25 cellular contexts compared by ENCODE assay signal in genomic region chr14:102439556-102439955, GRCh38.
A peak's percentile ranks its signal among the peaks of the same experiment; 100 is the strongest.
DNase-seq lines count a peak whose midpoint lies in the region; ATAC-seq, FAIRE-seq and TF ChIP-seq lines count a peak whose summit lies in the region.
"Had no signal": no experiment of that assay in that cellular context is flagged by ENCODE, and none has a peak within 500 bp of the region (broad histone marks: within the 10 kb centered on the region; RNA-seq: fewer than 3 reads in every experiment).

No MANE protein-coding gene starts in this region.

- H2AFZ ChIP-seq in K562 (ENCODE audit: low read depth, low read length) = peak overlapping the region; percentile 39; the same call in 1 of the 2 replicates
- H2AFZ ChIP-seq: GM23248 had no signal

- POLR2A ChIA-PET in K562 (lab: Yijun Ruan, JAX) = interaction anchor here (0.6 kb wide), 1 partner anchor 57 kb away, joined by 4 read pairs; no protein-coding TSS in a partner anchor

- H3K4me3 ChIP-seq in SK-N-MC (no peak overlapping the region), K562 (no peak overlapping the region), gastrocnemius medialis (no peak overlapping the region), suprapubic skin (no peak overlapping the region)
- H3K4me3 ChIP-seq: A549; BLaER1 treated with 17β-estradiol and CSF1 and Interleukin-3, amounts not matched to agents 10 nM and 100 nM; GM23248 had no signal

- no peak for ATAC-seq in K562
- ATAC-seq in gastrocnemius medialis = no peak
- ATAC-seq in GM18907 (IDR thresholded peaks at IDR 0.05; ENCODE audit: unreplicated experiment) = no peak
- ATAC-seq: A549 had no signal

- H3K9me1 ChIP-seq in K562 (ENCODE audit: control insufficient read depth, insufficient read depth, low read length) = no peaks in the 10 kb centered on the region

- H3K27me3 ChIP-seq in K562 (ENCODE audit: control insufficient read depth in 2 of 2, insufficient read depth in 2 of 2, low read length in 2 of 2) (peaks cover 0 to 4% of the 10 kb centered on the region in 2 experiments; a peak in 1 of 5 replicates), gastrocnemius medialis (no peaks in the 10 kb centered on the region), suprapubic skin (no peaks in the 10 kb centered on the region)
- H3K27me3 ChIP-seq: BE2C; BLaER1 treated with 17β-estradiol and CSF1 and Interleukin-3, amounts not matched to agents 10 nM and 100 nM had no signal

- 60% methylated on average over 7 of the region's 8 CpGs for WGBS in K562 (ENCODE audit: insufficient coverage, low coverage, missing lambda C conversion rate)
- 93% methylated on average over 8 of the region's 8 CpGs for WGBS in suprapubic skin

- no peaks in the 10 kb centered on the region for H3K9me3 ChIP-seq in SK-N-MC (ENCODE audit: low read depth, low read length)
- H3K9me3 ChIP-seq in K562 (replicated peaks; ENCODE audit: control insufficient read depth, insufficient read depth, low read depth, low read length) = no peaks in the 10 kb centered on the region
- no peaks in the 10 kb centered on the region for H3K9me3 ChIP-seq in gastrocnemius medialis
- H3K9me3 ChIP-seq in suprapubic skin = no peaks in the 10 kb centered on the region
- H3K9me3 ChIP-seq: A549; BE2C; BLaER1 treated with 17β-estradiol and CSF1 and Interleukin-3, amounts not matched to agents 10 nM and 100 nM had no signal

- H3K79me2 ChIP-seq in K562 (ENCODE audit: control insufficient read depth, insufficient read depth, low read length) = no peaks in the 10 kb centered on the region

- no peak for TF ChIP-seq CTCF in K562 (IDR thresholded peaks at IDR 0.05 in 2 of 3, conservative IDR thresholded peaks at IDR 0.05 in 1 of 3; ENCODE audit: insufficient read depth in 2 of 3, low read depth in 1 of 3, low read length in 3 of 3)
- no peak for TF ChIP-seq CTCF in gastrocnemius medialis (IDR thresholded peaks at IDR 0.05 in 4 of 5, conservative IDR thresholded peaks at IDR 0.05 in 1 of 5)
- no peak for TF ChIP-seq CTCF in suprapubic skin (IDR thresholded peaks at IDR 0.05)

- TF ChIP-seq POLR2A in K562 (conservative IDR thresholded peaks at IDR 0.05) (no peak), gastrocnemius medialis (IDR thresholded peaks at IDR 0.05) (no peak), suprapubic skin (IDR thresholded peaks at IDR 0.05) (no peak)

- H3K9ac ChIP-seq in SK-N-MC (ENCODE audit: insufficient read length) = peak overlapping the region; percentile 2
- peak overlapping the region in 1 of 2 experiments; percentile 68; a peak in 1 of 4 replicates for H3K9ac ChIP-seq in K562 (ENCODE audit: insufficient read depth in 1 of 2, low read depth in 2 of 2, low read length in 2 of 2)
- H3K9ac ChIP-seq: GM23248 had no signal

- H3K27ac ChIP-seq in SK-N-MC = peak overlapping the region; percentile 27
- no peak overlapping the region for H3K27ac ChIP-seq in K562 (ENCODE audit: extremely low read depth, low read depth, low read length)
- H3K27ac ChIP-seq in gastrocnemius medialis = peak overlapping the region; percentile 88 to 91 (median 89)
- no peak overlapping the region for H3K27ac ChIP-seq in suprapubic skin
- H3K27ac ChIP-seq: A549; BLaER1 treated with 17β-estradiol and CSF1 and Interleukin-3, amounts not matched to agents 10 nM and 100 nM; GM23248 had no signal

- H4K20me1 ChIP-seq in K562 (replicated peaks; ENCODE audit: control insufficient read depth, insufficient read depth, low read length) = no peaks in the 10 kb centered on the region
- H4K20me1 ChIP-seq: BLaER1 treated with 17β-estradiol and CSF1 and Interleukin-3, amounts not matched to agents 10 nM and 100 nM had no signal

- no peak for TF ChIP-seq RAD21 in K562 (CRISPR knock-in tag; conservative IDR thresholded peaks at IDR 0.05 in 1 of 2, IDR thresholded peaks at IDR 0.05 in 1 of 2)

- in situ Hi-C loops in K562 (cut with MboI) = loop anchor here (10.0 kb wide), 1 partner anchor 475 kb away; no protein-coding TSS in a partner anchor
- in situ Hi-C loops in gastrocnemius medialis (cut with MboI; ENCODE audit: low sequenced_read_pairs in 4 of 4) = loop anchor here in 1 of 4 donors (5.0 kb wide), 1 partner anchor 78 kb away; no protein-coding TSS in a partner anchor

- intact Hi-C loops in K562 (cut with micrococcal nuclease) (loop anchor here (5.0 to 10.0 kb wide), 3 partner anchors 153 to 478 kb away; partner anchors contain the start of gene RCOR1), gastrocnemius medialis (cut with DNase I; ENCODE audit: low total_unique reads) (loop anchor here (5.0 kb wide), 1 partner anchor 153 kb away; the partner anchor contains the start of gene RCOR1)

- TF ChIP-seq EP300 in K562 (IDR thresholded peaks at IDR 0.05; ENCODE audit: low read length) (no peak), suprapubic skin (IDR thresholded peaks at IDR 0.05) (no peak)

- H3K36me3 ChIP-seq in SK-N-MC (ENCODE audit: insufficient read depth, low read length) = peaks cover 7% of the 10 kb centered on the region
- no peaks in the 10 kb centered on the region for H3K36me3 ChIP-seq in K562 (ENCODE audit: control insufficient read depth, insufficient read depth, low read length)
- H3K36me3 ChIP-seq in gastrocnemius medialis = peaks cover 0 to 43% of the 10 kb centered on the region in 2 donors
- peaks cover 63% of the 10 kb centered on the region for H3K36me3 ChIP-seq in suprapubic skin

- no peak for DNase-seq in SK-N-MC (ENCODE audit: low read depth, low spot score)
- DNase-seq in K562 (ENCODE audit: extremely low read depth in 1 of 4, low spot score in 3 of 4) = no peak
- no peak for DNase-seq in gastrocnemius medialis
- DNase-seq in GM03348 (ENCODE audit: low spot score) = no peak
- DNase-seq in RCC 7860 (ENCODE audit: low spot score) = no peak
- no peak for DNase-seq in suprapubic skin (ENCODE audit: low spot score in 2 of 2)
- DNase-seq: 8988T; ACHN; AML-193; BE2C; Calu3; CD4-positive, alpha-beta memory T cell; COR-L47; DMS53; DMS79 treated with DMSO at 0.1 percent for 48 hours; GF-D8; GM23248; H7; HCEC 1CT had no signal

- H3K4me1 ChIP-seq in K562 (replicated peaks in 1 of 2; ENCODE audit: control insufficient read depth in 2 of 2, insufficient read depth in 2 of 2, low read length in 2 of 2) = peaks cover 7 to 8% of the 10 kb centered on the region in 2 experiments; a peak in 4 of 5 replicates
- peaks cover 23 to 25% of the 10 kb centered on the region in 2 donors for H3K4me1 ChIP-seq in gastrocnemius medialis
- H3K4me1 ChIP-seq in suprapubic skin = peaks cover 4% of the 10 kb centered on the region
- H3K4me1 ChIP-seq: A549 had no signal

- CTCF ChIA-PET in K562 (lab: Yijun Ruan, JAX; ENCODE audit: low intra/inter-chr PET ratio) = interaction anchor here (2.8 kb wide), 1 partner anchor 77 kb away, joined by 38 read pairs; no protein-coding TSS in a partner anchor

- no TSS peak for BruUV-seq in K562 (replicated peaks; lab: Mats Ljungman, UMichigan)

- FAIRE-seq in K562 (lab: Jason Lieb, UNC) = no peak
- FAIRE-seq in RCC 7860 (lab: Jason Lieb, UNC) = no peak
- FAIRE-seq: A549, GM12892, GM19239, H1 had no signal

- no peak overlapping the region for H3K4me2 ChIP-seq in K562 (ENCODE audit: insufficient read depth, low read length)
- H3K4me2 ChIP-seq: A549; BLaER1 treated with 17β-estradiol and CSF1 and Interleukin-3, amounts not matched to agents 10 nM and 100 nM had no signal

TF ChIP-seq in K562, 482 proteins besides CTCF, POLR2A, EP300 and RAD21:
- TF ChIP-seq POLR2H (tag; IDR thresholded peaks at IDR 0.05; ENCODE audit: low read depth) = no peak
- TF ChIP-seq RBM34 (IDR thresholded peaks at IDR 0.05; ENCODE audit: borderline replicate concordance, insufficient read depth, low read length) = no peak
- no peak for TF ChIP-seq ZNF324 (CRISPR knock-in tag; IDR thresholded peaks at IDR 0.05)
- no peak for TF ChIP-seq CREB5 (CRISPR knock-in tag; IDR thresholded peaks at IDR 0.05)
- no peak for TF ChIP-seq SMARCC2 (IDR thresholded peaks at IDR 0.05; ENCODE audit: low read depth)
- no peak for TF ChIP-seq ZNF121 (CRISPR knock-in tag; conservative IDR thresholded peaks at IDR 0.05)
- TF ChIP-seq HOXB6 (CRISPR knock-in tag; IDR thresholded peaks at IDR 0.05; ENCODE audit: borderline replicate concordance) = no peak
- no peak for TF ChIP-seq MXI1 (IDR thresholded peaks at IDR 0.05; ENCODE audit: low read depth, low read length)
- TF ChIP-seq DEAF1 (CRISPR knock-in tag; IDR thresholded peaks at IDR 0.05) = no peak
- TF ChIP-seq ZNF12 (CRISPR knock-in tag; IDR thresholded peaks at IDR 0.05) = no peak
- no peak for TF ChIP-seq ZKSCAN3 (CRISPR knock-in tag; IDR thresholded peaks at IDR 0.05)
- no peak for TF ChIP-seq MCM2 (IDR thresholded peaks at IDR 0.05; ENCODE audit: low read depth)
- no peak for TF ChIP-seq ETV5 (CRISPR knock-in tag; IDR thresholded peaks at IDR 0.05; ENCODE audit: low read depth)
- TF ChIP-seq ZBTB7A (IDR thresholded peaks at IDR 0.05; ENCODE audit: borderline replicate concordance, control insufficient read depth, low read depth, low read length) = no peak
- TF ChIP-seq KDM2B (CRISPR knock-in tag; IDR thresholded peaks at IDR 0.05) = no peak
- no peak for TF ChIP-seq FUS (optimal IDR thresholded peaks at IDR 0.05; ENCODE audit: low read depth, low read length)

Comparison
In these comparisons a context has a peak if more than half of its experiments do, and no peak if none do; other contexts are left out.
1. H3K27ac ChIP-seq: peak in SK-N-MC (single experiment) and gastrocnemius medialis (4 of 4); none in K562 (single experiment) and suprapubic skin (single experiment).